ENCODE assay signal across 9 cellular contexts in genomic region chr3:23809294-23809693, GRCh38. TPM values are rescaled to one million over a fixed set of nuclear protein-coding genes. Genes with fewer than 3 reads are reported as not detected.
DNase-seq lines count a peak whose midpoint lies in the region; ATAC-seq and TF ChIP-seq lines count a peak whose summit lies in the region.
"Had no signal": no experiment of that assay in that cellular context is flagged by ENCODE, and none has a peak within 500 bp of the region (broad histone marks: within the 10 kb centered on the region; RNA-seq: fewer than 3 reads in every experiment).

No MANE protein-coding gene starts in this region.

- H2AFZ ChIP-seq in mammary epithelial cell (ENCODE audit: low read depth, low read length), result no peak overlapping the region

- no peak for TF ChIP-seq EP300 in upper lobe of left lung (IDR thresholded peaks at IDR 0.05)

- no peak overlapping the region for H3K4me2 ChIP-seq in mammary epithelial cell (ENCODE audit: insufficient read depth, low read depth, low read length)

- H3K4me1 ChIP-seq in mammary epithelial cell (ENCODE audit: insufficient read depth, low read length) (peaks cover 15% of the 10 kb centered on the region), upper lobe of left lung (peaks cover 36 to 57% (median 42%) of the 10 kb centered on the region in 4 donors)

- no peak overlapping the region for H3K9ac ChIP-seq in mammary epithelial cell (ENCODE audit: insufficient read depth, low read length)

- in situ Hi-C loops in mammary epithelial cell (cut with MboI; ENCODE audit: low sequenced_read_pairs in 2 of 2), result loop anchor here in 1 of 2 donors (25.0 kb wide), 1 partner anchor 622 kb away; no protein-coding TSS in a partner anchor

- no peaks in the 10 kb centered on the region for H3K27me3 Mint-ChIP-seq in MCF 10A (ENCODE audit: insufficient read depth, unreplicated experiment)
- H3K27me3 Mint-ChIP-seq in T-cell, result no peaks in the 10 kb centered on the region
- H3K27me3 Mint-ChIP-seq in glutamatergic neuron (ENCODE audit: unreplicated experiment), result peaks cover 11% of the 10 kb centered on the region

- DNase-seq in MCF 10A (ENCODE audit: unreplicated experiment), result no peak
- no peak for DNase-seq in mammary epithelial cell
- peak in 1 of 34 experiments; percentile 3 for DNase-seq in T-cell
- no peak for DNase-seq in glutamatergic neuron
- no peak for DNase-seq in upper lobe of left lung
- DNase-seq in NCI-H1105 (lab: John Stamatoyannopoulos, UW), result no peak
- DNase-seq in NK-92 (lab: John Stamatoyannopoulos, UW; ENCODE audit: unreplicated experiment), result no peak

- POLR2A ChIA-PET in MCF 10A (lab: Yijun Ruan, JAX), result interaction anchor here (0.7 to 3.8 kb wide), 3 partner anchors 49 to 607 kb away, joined by 3 to 29 read pairs (median 4); partner anchors contain the start of genes NKIRAS1 and RPL15
- POLR2A ChIA-PET in T-cell (lab: Charles Lee), result no interaction called here

- ATAC-seq in T-cell (replicated peaks in 1 of 4), result no peak
- ATAC-seq in upper lobe of left lung (ENCODE audit: low FRiP score in 2 of 2), result no peak
- ATAC-seq in HG02588 (IDR thresholded peaks at IDR 0.05; ENCODE audit: unreplicated experiment), result no peak

- H3K9me3 ChIP-seq in mammary epithelial cell (replicated peaks; ENCODE audit: insufficient read depth, low read length) (no peaks in the 10 kb centered on the region), upper lobe of left lung (no peaks in the 10 kb centered on the region)

- intact Hi-C loops in MCF 10A (cut with micrococcal nuclease) (loop anchor here (10.0 kb wide), 1 partner anchor 844 kb away; no protein-coding TSS in a partner anchor), mammary epithelial cell (cut with micrococcal nuclease) (no loop called here)

- H3K36me3 ChIP-seq in mammary epithelial cell (ENCODE audit: insufficient read depth, low read length) (peaks cover 2% of the 10 kb centered on the region), upper lobe of left lung (peaks cover 0 to 3% (median 0%) of the 10 kb centered on the region in 4 donors)

- H3K79me2 ChIP-seq in mammary epithelial cell (ENCODE audit: insufficient read depth, low read length), result peaks cover 80% of the 10 kb centered on the region

- no peak overlapping the region for H3K27ac ChIP-seq in mammary epithelial cell (ENCODE audit: insufficient read depth, low read depth, low read length)
- H3K27ac ChIP-seq in upper lobe of left lung, result peak overlapping the region; percentile 31 to 91 (median 87)

- H3K36me3 Mint-ChIP-seq in MCF 10A (ENCODE audit: insufficient read depth, unreplicated experiment) (peaks cover 27% of the 10 kb centered on the region), T-cell (peaks cover 16% of the 10 kb centered on the region), glutamatergic neuron (ENCODE audit: unreplicated experiment) (peaks cover 5% of the 10 kb centered on the region)

- BruUV-seq in MCF 10A (replicated peaks; lab: Mats Ljungman, UMichigan) (no TSS peak), mammary epithelial cell (replicated peaks; lab: Mats Ljungman, UMichigan) (no TSS peak)

- dilution Hi-C loops in mammary epithelial cell (cut with HindIII; ENCODE audit: low sequenced_read_pairs), result no loop called here

- peak overlapping the region; percentile 32 for H3K27ac Mint-ChIP-seq in MCF 10A (ENCODE audit: low read depth, unreplicated experiment)
- H3K27ac Mint-ChIP-seq in T-cell, result peak overlapping the region; percentile 92 to 96
- H3K27ac Mint-ChIP-seq in glutamatergic neuron (ENCODE audit: unreplicated experiment), result no peak overlapping the region

- H3K9me3 Mint-ChIP-seq in MCF 10A (ENCODE audit: unreplicated experiment), result no peaks in the 10 kb centered on the region
- no peaks in the 10 kb centered on the region for H3K9me3 Mint-ChIP-seq in T-cell
- peaks cover 12% of the 10 kb centered on the region for H3K9me3 Mint-ChIP-seq in glutamatergic neuron (ENCODE audit: unreplicated experiment)
- H3K9me3 Mint-ChIP-seq: CD14-positive monocyte had no signal

- H3K4me1 Mint-ChIP-seq in MCF 10A (ENCODE audit: insufficient read depth, unreplicated experiment) (peaks cover 51% of the 10 kb centered on the region), T-cell (peaks cover 60 to 69% (median 65%) of the 10 kb centered on the region in 3 donors), glutamatergic neuron (ENCODE audit: low read depth, unreplicated experiment) (peaks cover 21% of the 10 kb centered on the region)

- CTCF ChIA-PET in MCF 10A (lab: Yijun Ruan, JAX), result no interaction called here
- CTCF ChIA-PET in mammary epithelial cell (lab: Charles Lee; ENCODE audit: low non-redundant PET), result no interaction called here
- CTCF ChIA-PET in T-cell (lab: Charles Lee), result interaction anchor here (0.6 kb wide), 2 partner anchors 77 to 148 kb away, joined by 3 read pairs; no protein-coding TSS in a partner anchor

- H3K4me3 ChIP-seq in mammary epithelial cell (replicated peaks in 1 of 3; ENCODE audit: insufficient read depth in 1 of 3, low read depth in 2 of 3, low read length in 3 of 3) (no peak overlapping the region), upper lobe of left lung (peak overlapping the region in 1 of 4 donors; percentile 75)

- H3K27me3 ChIP-seq in mammary epithelial cell (ENCODE audit: insufficient read depth, low read length), result no peaks in the 10 kb centered on the region
- no peaks in the 10 kb centered on the region for H3K27me3 ChIP-seq in upper lobe of left lung

- 51% methylated on average over 2 of the region's 2 CpGs for WGBS in mammary epithelial cell (ENCODE audit: low coverage, missing lambda C conversion rate)
- WGBS in upper lobe of left lung, 2 donors, result 44 to 60% methylated on average over 2 of the region's 2 CpGs

- peak overlapping the region; percentile 89 for H3K4me3 Mint-ChIP-seq in MCF 10A (ENCODE audit: unreplicated experiment)
- H3K4me3 Mint-ChIP-seq in T-cell, result peak overlapping the region; percentile 96 to 98 (median 98)
- peak overlapping the region; percentile 98 for H3K4me3 Mint-ChIP-seq in glutamatergic neuron (ENCODE audit: unreplicated experiment)

- H4K20me1 ChIP-seq in mammary epithelial cell (ENCODE audit: insufficient read depth, low read length), result no peaks in the 10 kb centered on the region

- TF ChIP-seq CTCF in MCF 10A (IDR thresholded peaks at IDR 0.05; ENCODE audit: unreplicated experiment), result no peak
- no peak for TF ChIP-seq CTCF in mammary epithelial cell (conservative IDR thresholded peaks at IDR 0.05 in 1 of 2, IDR thresholded peaks at IDR 0.05 in 1 of 2; ENCODE audit: extremely low read depth in 1 of 2, insufficient read depth in 1 of 2, low read depth in 1 of 2, low read length in 2 of 2)
- TF ChIP-seq CTCF in glutamatergic neuron (IDR thresholded peaks at IDR 0.05; ENCODE audit: partially characterized antibody, unreplicated experiment), result no peak
- no peak for TF ChIP-seq CTCF in upper lobe of left lung (IDR thresholded peaks at IDR 0.05)

- TF ChIP-seq POLR2A in upper lobe of left lung (IDR thresholded peaks at IDR 0.05), result no peak

RNA-seq across cellular contexts. Expression of gene UBE2E1, which starts 3.5 kb away (rescaled TPM):
- total RNA-seq in MCF 10A (2022) (128 and 130 TPM in 2 replicates), mammary epithelial cell (10 to 100 TPM; 49.5 to 92.7 TPM), T-cell (10 to 100 TPM; 39.1 to 71.8 (median 51.6) TPM), glutamatergic neuron (ENCODE audit: unreplicated experiment) (74.2 TPM), upper lobe of left lung (100 to 1,000 TPM in 1 of 6 donors, 10 to 100 TPM in 5; 44.8 to 108 (median 80.5) TPM)
- 115 TPM for polyA plus RNA-seq in mammary epithelial cell
- 45.1 TPM for polyA minus RNA-seq in mammary epithelial cell

Comparison
In these comparisons a context has a peak if more than half of its experiments do, and no peak if none do; other contexts are left out.
1. CTCF ChIA-PET loops: an anchor here in T-cell (0.6 kb wide); none called in MCF 10A and mammary epithelial cell.